Comparison of ENCODE assay signal across 24 cellular contexts in the genomic region with DNA sequence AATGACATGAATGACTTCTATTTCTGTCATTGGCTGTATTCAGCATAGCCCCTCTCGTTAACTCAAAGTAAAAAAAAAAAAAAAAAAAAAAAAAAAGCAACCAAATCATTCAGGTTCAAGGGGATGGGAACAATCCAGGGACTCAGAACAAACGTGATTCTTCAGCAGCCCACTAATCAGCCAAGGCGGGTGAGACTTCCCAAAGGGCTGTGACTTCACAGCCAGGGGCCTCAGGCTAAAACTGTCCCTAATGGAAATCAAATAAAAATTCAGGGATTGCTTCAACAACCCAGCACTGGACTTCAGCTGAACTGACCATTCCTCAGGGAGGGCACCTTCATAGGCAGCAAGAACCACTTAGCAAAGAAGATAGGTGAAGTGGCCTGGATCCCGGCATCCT.
DNase-seq lines count a peak whose midpoint lies in the region; TF ChIP-seq lines count a peak whose summit lies in the region.
"Had no signal": no experiment of that assay in that cellular context is flagged by ENCODE, and none has a peak within 500 bp of the region (broad histone marks: within the 10 kb centered on the region; RNA-seq: fewer than 3 reads in every experiment).

No MANE protein-coding gene starts in this region.

- no peak for TF ChIP-seq CTCF in mesothelial cell of epicardium (IDR thresholded peaks at IDR 0.05; ENCODE audit: unreplicated experiment)

- H3K4me3 Mint-ChIP-seq in mesothelial cell of epicardium = no peak overlapping the region

- H3K9ac ChIP-seq in adipocyte (ENCODE audit: low read length) = no peak overlapping the region
- H3K9ac ChIP-seq: SK-N-SH had no signal

- peak overlapping the region; percentile 85 for H3K27ac Mint-ChIP-seq in mesothelial cell of epicardium

- H3K27me3 ChIP-seq in adipocyte (replicated peaks; ENCODE audit: control insufficient read depth, insufficient read depth, low read length) = no peaks in the 10 kb centered on the region

- H3K4me1 Mint-ChIP-seq in mesothelial cell of epicardium = peaks cover 53% of the 10 kb centered on the region

- H3K36me3 ChIP-seq in adipocyte (ENCODE audit: control insufficient read depth, insufficient read depth, low read length, severe bottlenecking) = no peaks in the 10 kb centered on the region

- peak; percentile 67 for DNase-seq in EH (ENCODE audit: low read depth)
- peak; percentile 10 for DNase-seq in adipocyte (ENCODE audit: low read depth)
- no peak for DNase-seq in mesothelial cell of epicardium (ENCODE audit: low spot score in 2 of 2, unreplicated experiment in 2 of 2)
- DNase-seq in retina = peak; percentile 5
- no peak for DNase-seq in stimulated activated CD4-positive, alpha-beta T cell treated with anti-CD3 and anti-CD28 coated beads, Interleukin-1b, Interleukin-23, amount 100 ng/mL, for 48 hours
- no peak for DNase-seq in mucosa of gallbladder (ENCODE audit: low spot score)
- DNase-seq in GM19238 (ENCODE audit: insufficient read length, low spot score) = no peak
- DNase-seq: 8988T, ACHN, DMS153, GDM1, HCEC 1CT, Kasumi-1, NCI-H1105 treated with DMSO at 0.1 percent for 48 hours, NCI-H146, NCI-H1930, NCI-H2107, NCI-H446, NCI-H524 treated with DMSO at 0.1 percent for 48 hours, NCI-H774, SIG-M5, SK-N-SH had no signal

- H3K36me3 Mint-ChIP-seq in mesothelial cell of epicardium = peaks cover 3% of the 10 kb centered on the region

- H3K4me3 ChIP-seq in adipocyte (ENCODE audit: low read length) = no peak overlapping the region
- H3K4me3 ChIP-seq: GM12878, K562 had no signal

- H3K27me3 Mint-ChIP-seq in mesothelial cell of epicardium (ENCODE audit: low read depth) = no peaks in the 10 kb centered on the region

- peaks cover 3% of the 10 kb centered on the region for H3K9me3 Mint-ChIP-seq in mesothelial cell of epicardium

- peaks cover 37% of the 10 kb centered on the region for H3K4me1 ChIP-seq in adipocyte (ENCODE audit: control insufficient read depth, insufficient read depth, low read length)

- H3K9me3 ChIP-seq in adipocyte (ENCODE audit: control insufficient read depth, low read length) = no peaks in the 10 kb centered on the region
- H3K9me3 ChIP-seq: SK-N-SH had no signal

Comparison
In these comparisons a context has a peak if more than half of its experiments do, and no peak if none do; other contexts are left out.
1. DNase-seq: peak in EH (single experiment), adipocyte (single experiment) and retina (single experiment); none in mesothelial cell of epicardium (0 of 2), stimulated activated CD4-positive, alpha-beta T cell treated with anti-CD3 and anti-CD28 coated beads, Interleukin-1b, Interleukin-23, amount 100 ng/mL, for 48 hours (single experiment), mucosa of gallbladder (single experiment) and GM19238 (single experiment).